Comparison of ENCODE assay signal across 15 cellular contexts in genomic region chr10:88467835-88468485, GRCh38.
DNase-seq lines count a peak whose midpoint lies in the region; ATAC-seq, FAIRE-seq and TF ChIP-seq lines count a peak whose summit lies in the region.
"Had no signal": no experiment of that assay in that cellular context is flagged by ENCODE, and none has a peak within 500 bp of the region (broad histone marks: within the 10 kb centered on the region; RNA-seq: fewer than 3 reads in every experiment).

No MANE protein-coding gene starts in this region.

- H3K27me3 ChIP-seq in bronchial epithelial cell (ENCODE audit: control insufficient read depth, insufficient read depth, low read length) (no peaks in the 10 kb centered on the region), keratinocyte (ENCODE audit: control insufficient read depth, extremely low read depth, insufficient read depth, low read length) (no peaks in the 10 kb centered on the region), skeletal muscle satellite cell (ENCODE audit: control insufficient read depth, insufficient read depth, low read length) (no peaks in the 10 kb centered on the region)
- H3K27me3 ChIP-seq: BLaER1 had no signal

- no peaks in the 10 kb centered on the region for H3K36me3 Mint-ChIP-seq in activated CD4-positive, alpha-beta T cell treated with anti-CD3 and anti-CD28 coated beads for 36 hours (ENCODE audit: low read depth)

- intact Hi-C loops in activated CD4-positive, alpha-beta T cell treated with anti-CD3 and anti-CD28 coated beads for 36 hours (cut with DNase I, micrococcal nuclease): no loop called here

- H3K79me2 ChIP-seq in keratinocyte (ENCODE audit: control insufficient read depth, insufficient read depth, low read length): no peaks in the 10 kb centered on the region

- H4K20me1 ChIP-seq in keratinocyte (ENCODE audit: control insufficient read depth, extremely low read depth, insufficient read depth, low read length): no peaks in the 10 kb centered on the region
- H4K20me1 ChIP-seq: BLaER1 had no signal

- no peak overlapping the region for H3K9ac ChIP-seq in keratinocyte (ENCODE audit: control insufficient read depth, extremely low read depth, insufficient read depth, low read length)
- no peak overlapping the region for H3K9ac ChIP-seq in skeletal muscle satellite cell (ENCODE audit: low read depth, low read length)
- H3K9ac ChIP-seq: BLaER1 had no signal

- no peak overlapping the region for H3K4me3 ChIP-seq in bronchial epithelial cell (ENCODE audit: low read depth, low read length)
- H3K4me3 ChIP-seq in keratinocyte (ENCODE audit: control insufficient read depth in 2 of 3, extremely low read depth in 1 of 3, insufficient read depth in 2 of 3, low read depth in 1 of 3, low read length in 3 of 3): no peak overlapping the region
- H3K4me3 ChIP-seq in skeletal muscle satellite cell (ENCODE audit: low read length): no peak overlapping the region
- H3K4me3 ChIP-seq: BLaER1 had no signal

- dilution Hi-C loops in keratinocyte (cut with MboI; ENCODE audit: extremely low pct_ligation_motif_present, low sequenced_read_pairs): no loop called here

- no peak overlapping the region for H2AFZ ChIP-seq in keratinocyte (ENCODE audit: control insufficient read depth, low read length)

- H3K27ac ChIP-seq in keratinocyte (ENCODE audit: control insufficient read depth, insufficient read depth, low read length): no peak overlapping the region
- H3K27ac ChIP-seq: 22Rv1, BLaER1 had no signal

- H3K27ac Mint-ChIP-seq in activated CD4-positive, alpha-beta T cell treated with anti-CD3 and anti-CD28 coated beads for 36 hours: no peak overlapping the region

- POLR2A ChIA-PET in activated CD4-positive, alpha-beta T cell treated with anti-CD3 and anti-CD28 coated beads for 36 hours (lab: Charles Lee): no interaction called here

- H3K9me3 ChIP-seq in keratinocyte (ENCODE audit: control insufficient read depth, low read depth, low read length) (no peaks in the 10 kb centered on the region), skeletal muscle satellite cell (replicated peaks; ENCODE audit: low read length) (no peaks in the 10 kb centered on the region)
- H3K9me3 ChIP-seq: BLaER1 had no signal

- no peak for ATAC-seq in activated CD4-positive, alpha-beta T cell treated with anti-CD3 and anti-CD28 coated beads for 36 hours

- H3K4me1 ChIP-seq in keratinocyte (ENCODE audit: control insufficient read depth, extremely low read depth, insufficient read depth, low read length) (no peaks in the 10 kb centered on the region), skeletal muscle satellite cell (ENCODE audit: control insufficient read depth, insufficient read depth, low read length) (peaks cover 11% of the 10 kb centered on the region)
- H3K4me1 ChIP-seq: BLaER1 had no signal

- H3K9me3 Mint-ChIP-seq in activated CD4-positive, alpha-beta T cell treated with anti-CD3 and anti-CD28 coated beads for 36 hours (ENCODE audit: low read depth): no peaks in the 10 kb centered on the region

- no peak for FAIRE-seq in bronchial epithelial cell (lab: Jason Lieb, UNC)
- FAIRE-seq in keratinocyte (lab: Jason Lieb, UNC): peak; percentile 20
- FAIRE-seq in RCC 7860 (lab: Jason Lieb, UNC): no peak
- FAIRE-seq: HTR-8/SVneo had no signal

- DNase-seq in NCI-H82 (lab: John Stamatoyannopoulos, UW): peak; percentile 30
- no peak for DNase-seq in NCI-H82 treated with DMSO at 0.1 percent for 48 hours (lab: John Stamatoyannopoulos, UW; ENCODE audit: unreplicated experiment)
- peak; percentile 55 for DNase-seq in bronchial epithelial cell (ENCODE audit: low read depth)
- DNase-seq in keratinocyte (ENCODE audit: low read depth, low spot score): no peak
- no peak for DNase-seq in RCC 7860 (ENCODE audit: low spot score)
- DNase-seq in GDM1 (lab: John Stamatoyannopoulos, UW): no peak
- DNase-seq in activated CD4-positive, alpha-beta T cell treated with anti-CD3 and anti-CD28 coated beads for 36 hours: no peak
- DNase-seq: NCI-H146, NCI-H2081 treated with DMSO at 0.1 percent for 48 hours, NCI-H2227 treated with DMSO at 0.1 percent for 48 hours, NCI-H526 treated with DMSO at 0.1 percent for 48 hours had no signal

- no peaks in the 10 kb centered on the region for H3K4me1 Mint-ChIP-seq in activated CD4-positive, alpha-beta T cell treated with anti-CD3 and anti-CD28 coated beads for 36 hours

- no peak overlapping the region for H3K4me3 Mint-ChIP-seq in activated CD4-positive, alpha-beta T cell treated with anti-CD3 and anti-CD28 coated beads for 36 hours

- no peak for TF ChIP-seq CTCF in bronchial epithelial cell (IDR thresholded peaks at IDR 0.05; ENCODE audit: insufficient read depth, low read length, severe bottlenecking)
- no peak for TF ChIP-seq CTCF in keratinocyte (optimal IDR thresholded peaks at IDR 0.05 in 1 of 3, IDR thresholded peaks at IDR 0.05 in 1 of 3, conservative IDR thresholded peaks at IDR 0.05 in 1 of 3; ENCODE audit: extremely low read depth in 1 of 3, insufficient read depth in 2 of 3, low read length in 3 of 3)

- H3K4me2 ChIP-seq in keratinocyte (ENCODE audit: control insufficient read depth, extremely low read depth, insufficient read depth, low read depth, low read length) (no peak overlapping the region), skeletal muscle satellite cell (ENCODE audit: low read length) (peak overlapping the region; percentile 18)
- H3K4me2 ChIP-seq: BLaER1 had no signal

- H3K27me3 Mint-ChIP-seq in activated CD4-positive, alpha-beta T cell treated with anti-CD3 and anti-CD28 coated beads for 36 hours: no peaks in the 10 kb centered on the region

- H3K9me1 ChIP-seq in keratinocyte (ENCODE audit: control insufficient read depth, extremely low read depth, insufficient read depth, low read length): no peaks in the 10 kb centered on the region

- CTCF ChIA-PET in activated CD4-positive, alpha-beta T cell treated with anti-CD3 and anti-CD28 coated beads for 36 hours (lab: Charles Lee): no interaction called here

- no peaks in the 10 kb centered on the region for H3K36me3 ChIP-seq in bronchial epithelial cell (ENCODE audit: control insufficient read depth, insufficient read depth, low read length)
- H3K36me3 ChIP-seq in keratinocyte (ENCODE audit: control insufficient read depth in 2 of 2, extremely low read depth in 1 of 2, insufficient read depth in 2 of 2, low read length in 2 of 2): no peaks in the 10 kb centered on the region
- no peaks in the 10 kb centered on the region for H3K36me3 ChIP-seq in skeletal muscle satellite cell (ENCODE audit: insufficient read depth, low read length)
- H3K36me3 ChIP-seq: BLaER1 had no signal

Comparison
In these comparisons a context has a peak if more than half of its experiments do, and no peak if none do; other contexts are left out.
1. DNase-seq: peak in NCI-H82 (single experiment) and bronchial epithelial cell (single experiment); none in NCI-H82 treated with DMSO at 0.1 percent for 48 hours (single experiment), keratinocyte (single experiment), RCC 7860 (single experiment), GDM1 (single experiment) and activated CD4-positive, alpha-beta T cell treated with anti-CD3 and anti-CD28 coated beads for 36 hours (single experiment).